20 cellular contexts compared by ENCODE assay signal in genomic region chr15:100909582-100909981, GRCh38. TPM values are rescaled to one million over a fixed set of nuclear protein-coding genes. Genes with fewer than 3 reads are reported as not detected.
"Had no signal": no experiment of that assay in that cellular context is flagged by ENCODE, and none has a peak within 500 bp of the region (broad histone marks: within the 10 kb centered on the region; RNA-seq: fewer than 3 reads in every experiment).

No MANE protein-coding gene starts in this region.

- H3K36me3 ChIP-seq: gastrocnemius medialis, lower lobe of right lung, neutrophil, right atrium auricular region, thoracic aorta, transverse colon had no signal

- H3K9me3 ChIP-seq: esophagus muscularis mucosa, gastrocnemius medialis, lower lobe of right lung, neutrophil, stomach, thoracic aorta, transverse colon had no signal

- H3K4me1 Mint-ChIP-seq: memory B cell; mesothelial cell of epicardium; naive thymus-derived CD4-positive, alpha-beta T cell had no signal

- H3K27ac ChIP-seq: epithelial cell of prostate, gastrocnemius medialis, lower lobe of right lung, neutrophil, right atrium auricular region, stomach, thoracic aorta had no signal

- H3K4me3 ChIP-seq: esophagus muscularis mucosa, gastrocnemius medialis, heart right ventricle, lower lobe of right lung, right atrium auricular region, stomach, thoracic aorta, transverse colon had no signal

- H3K4me3 Mint-ChIP-seq: memory B cell; mesothelial cell of epicardium; naive thymus-derived CD4-positive, alpha-beta T cell had no signal

- H3K27me3 ChIP-seq: gastrocnemius medialis, neutrophil, right atrium auricular region, transverse colon had no signal

- H3K4me1 ChIP-seq: gastrocnemius medialis, lower lobe of right lung, right atrium auricular region, stomach had no signal

- H3K36me3 Mint-ChIP-seq: mesothelial cell of epicardium had no signal

- DNase-seq: cortex of kidney; effector memory CD4-positive, alpha-beta T cell; gastrocnemius medialis; heart right ventricle; hypothalamus; lower lobe of right lung; naive thymus-derived CD4-positive, alpha-beta T cell; small intestine; stimulated activated CD4-positive, alpha-beta T cell treated with anti-CD3 and anti-CD28 coated beads, Interleukin-12 subunit alpha, Interleukin-12 subunit beta, amount 100 ng/mL, for 4 hours; stimulated activated naive CD4-positive, alpha-beta T cell; stomach; substantia nigra; transverse colon had no signal

- H3K27ac Mint-ChIP-seq: memory B cell, mesothelial cell of epicardium had no signal

RNA-seq across cellular contexts. Expression of gene ALDH1A3, which starts 30.0 kb away (rescaled TPM):
- total RNA-seq: mesothelial cell of epicardium; naive thymus-derived CD4-positive, alpha-beta T cell had no signal
